In genomic region chr3:38084019-38084968, GRCh38 we compare ENCODE assay signal across 10 cellular contexts. TPM values are rescaled to one million over a fixed set of nuclear protein-coding genes. Genes with fewer than 3 reads are reported as not detected.
DNase-seq lines count a peak whose midpoint lies in the region; ATAC-seq and TF ChIP-seq lines count a peak whose summit lies in the region.
"Had no signal": no experiment of that assay in that cellular context is flagged by ENCODE, and none has a peak within 500 bp of the region (broad histone marks: within the 10 kb centered on the region; RNA-seq: fewer than 3 reads in every experiment).

No MANE protein-coding gene starts in this region.

- DNase-seq in activated naive CD4-positive, alpha-beta T cell treated with Interleukin-2 at 50 U/mL for 16 hours: peak; percentile 19
- DNase-seq in activated naive CD4-positive, alpha-beta T cell (lab: John Stamatoyannopoulos, UW): no peak
- DNase-seq in activated B cell treated with CpG ODN at 0.5 μM for 24 hours: peak; percentile 21
- DNase-seq in glomerular visceral epithelial cell (ENCODE audit: extremely low spot score): peak; percentile 7
- DNase-seq in thoracic aorta (ENCODE audit: low spot score): no peak
- DNase-seq in NCI-H345 treated with DMSO at 0.1 percent for 48 hours (lab: John Stamatoyannopoulos, UW; ENCODE audit: unreplicated experiment): no peak
- no peak for DNase-seq in GM19238 (ENCODE audit: insufficient read length, low spot score)

- no peaks in the 10 kb centered on the region for H3K27me3 ChIP-seq in thoracic aorta (replicated peaks; ENCODE audit: insufficient read depth)

- H3K4me3 Mint-ChIP-seq in activated B cell treated with CpG ODN at 0.5 μM for 24 hours: no peak overlapping the region

- CTCF ChIA-PET in activated B cell treated with CpG ODN at 0.5 μM for 24 hours (lab: Charles Lee): no interaction called here

- H3K27ac ChIP-seq in thoracic aorta: peak overlapping the region in 1 of 2 donors; percentile 10
- H3K27ac ChIP-seq: C4-2B, parathyroid adenoma had no signal

- TF ChIP-seq CTCF in activated B cell treated with CpG ODN at 0.5 μM for 24 hours (IDR thresholded peaks at IDR 0.05): no peak
- no peak for TF ChIP-seq CTCF in thoracic aorta (IDR thresholded peaks at IDR 0.05)

- H3K27me3 Mint-ChIP-seq in activated B cell treated with CpG ODN at 0.5 μM for 24 hours: no peaks in the 10 kb centered on the region

- H3K9me3 Mint-ChIP-seq in activated B cell treated with CpG ODN at 0.5 μM for 24 hours: peaks cover 8% of the 10 kb centered on the region

- no peaks in the 10 kb centered on the region for H3K36me3 Mint-ChIP-seq in activated B cell treated with CpG ODN at 0.5 μM for 24 hours (ENCODE audit: low read depth)

- POLR2A ChIA-PET in activated B cell treated with CpG ODN at 0.5 μM for 24 hours (lab: Charles Lee): interaction anchor here (1.2 kb wide), 1 partner anchor 53 kb away, joined by 3 read pairs; the partner anchor contains the start of gene ACAA1

- ATAC-seq in activated B cell treated with CpG ODN at 0.5 μM for 24 hours (ENCODE audit: low read depth) (peak; percentile 64), thoracic aorta (ENCODE audit: insufficient number of reproducible peaks, low FRiP score, low read depth) (peak; percentile 60), GM19452 (IDR thresholded peaks at IDR 0.05; ENCODE audit: unreplicated experiment) (no peak)

- intact Hi-C loops in activated B cell treated with CpG ODN at 0.5 μM for 24 hours (cut with micrococcal nuclease): no loop called here

- H3K4me1 Mint-ChIP-seq in activated B cell treated with CpG ODN at 0.5 μM for 24 hours: no peaks in the 10 kb centered on the region

- no peak overlapping the region for H3K4me3 ChIP-seq in thoracic aorta

- peak overlapping the region; percentile 55 for H3K27ac Mint-ChIP-seq in activated B cell treated with CpG ODN at 0.5 μM for 24 hours

- H3K9me3 ChIP-seq in thoracic aorta: peaks cover 4% of the 10 kb centered on the region

- H3K4me1 ChIP-seq in thoracic aorta (ENCODE audit: control insufficient read depth in 1 of 2, low read depth in 2 of 2): no peaks in the 10 kb centered on the region
- H3K4me1 ChIP-seq: parathyroid adenoma had no signal

- no peaks in the 10 kb centered on the region for H3K36me3 ChIP-seq in thoracic aorta

RNA-seq across cellular contexts. Expression of gene DLEC1, which starts 45.3 kb away (rescaled TPM):
- total RNA-seq in activated B cell treated with CpG ODN at 0.5 μM for 24 hours: 0.10 and 0.11 TPM in 2 replicates
- total RNA-seq in thoracic aorta: under 1 TPM; 0.14 to 0.35 TPM

RNA-seq across cellular contexts. Expression of gene ACAA1, which starts 52.6 kb away (rescaled TPM):
- 78.1 and 79.6 TPM in 2 replicates for total RNA-seq in activated B cell treated with CpG ODN at 0.5 μM for 24 hours
- total RNA-seq in thoracic aorta: 10 to 100 TPM; 34.8 to 37.6 TPM

RNA-seq across cellular contexts. Expression of gene MYD88, which starts 54.2 kb away (rescaled TPM):
- 60.1 and 62.7 TPM in 2 replicates for total RNA-seq in activated B cell treated with CpG ODN at 0.5 μM for 24 hours
- 10 to 100 TPM; 27.8 to 49.7 TPM for total RNA-seq in thoracic aorta

RNA-seq across cellular contexts. Expression of gene PLCD1, which starts 54.9 kb away (rescaled TPM):
- total RNA-seq in activated B cell treated with CpG ODN at 0.5 μM for 24 hours: 2.4 and 6.5 TPM in 2 replicates
- 10 to 100 TPM; 34.8 to 93.3 TPM for total RNA-seq in thoracic aorta

Comparison
In these comparisons a context has a peak if more than half of its experiments do, and no peak if none do; other contexts are left out.
1. DNase-seq: peak in activated naive CD4-positive, alpha-beta T cell treated with Interleukin-2 at 50 U/mL for 16 hours (single experiment), activated B cell treated with CpG ODN at 0.5 μM for 24 hours (single experiment) and glomerular visceral epithelial cell (single experiment); none in activated naive CD4-positive, alpha-beta T cell (0 of 4), thoracic aorta (single experiment), NCI-H345 treated with DMSO at 0.1 percent for 48 hours (single experiment) and GM19238 (single experiment).